ENCODE assay signal across 8 cellular contexts in genomic region chr3:84365563-84366278, GRCh38.
A peak's percentile ranks its signal among the peaks of the same experiment; 100 is the strongest.
DNase-seq lines count a peak whose midpoint lies in the region; ATAC-seq and TF ChIP-seq lines count a peak whose summit lies in the region.
"Not testable (repeated sequence)": the region's sequence is repeated elsewhere in the genome, so short reads cannot be mapped to it uniquely, and the experiment has no call there.

No MANE protein-coding gene starts in this region.

- H3K79me2 ChIP-seq in GM23338 (replicated peaks; ENCODE audit: insufficient read depth) = not testable (repeated sequence)

- not testable (repeated sequence) for H2AK5ac ChIP-seq in neuronal stem cell (ENCODE audit: low read depth, low read length)

- H4K8ac ChIP-seq in neuronal stem cell (ENCODE audit: low read depth, low read length) = not testable (repeated sequence)

- H3K79me1 ChIP-seq in neuronal stem cell (ENCODE audit: low read depth, low read length) = not testable (repeated sequence)

- H3K4me2 ChIP-seq in GM23338; neuronal stem cell (ENCODE audit: insufficient read depth, low read length, poor library complexity, severe bottlenecking): not testable (repeated sequence)

- not testable (repeated sequence) for H2BK120ac ChIP-seq in neuronal stem cell (ENCODE audit: low read depth, low read length)

- not testable (repeated sequence) for H3F3A ChIP-seq in GM23338 (replicated peaks; ENCODE audit: low read depth)

- ATAC-seq in GM23338, lower lobe of right lung: not testable (repeated sequence)

- not testable (repeated sequence) for H3K27me3 Mint-ChIP-seq in GM23338 (ENCODE audit: insufficient read depth, low read depth, poor library complexity)

- not testable (repeated sequence) for H3K4ac ChIP-seq in neuronal stem cell (ENCODE audit: low read length)

- H3K4me1 Mint-ChIP-seq in GM23338 = not testable (repeated sequence)

- DNase-seq in A172 (ENCODE audit: low spot score) (peak; percentile 10), NCI-H1417 (lab: John Stamatoyannopoulos, UW) (peak in 2 of 3 experiments; percentile 1 to 20), NCI-H69 (lab: John Stamatoyannopoulos, UW) (peak; percentile 15), islet precursor cell (peak; percentile 55), lower lobe of right lung (peak; percentile 40)
- not testable (repeated sequence) for DNase-seq in GM23338 (ENCODE audit: low spot score); neuronal stem cell (ENCODE audit: low spot score)
- peak; percentile 55 for DNase-seq in activated effector memory CD4-positive, alpha-beta T cell treated with anti-CD3 and anti-CD28 coated beads, Interleukin-2, amount 50 U/mL, for 16 hours

- not testable (repeated sequence) for H3K4me3 Mint-ChIP-seq in GM23338

- peaks cover 15% of the 10 kb centered on the region; the same call in 2 of the 3 replicates for H3K36me3 Mint-ChIP-seq in GM23338 (ENCODE audit: low read depth)

- not testable (repeated sequence) for H3K9me3 ChIP-seq in lower lobe of right lung; neuronal stem cell (replicated peaks in 1 of 2; ENCODE audit: control insufficient read depth in 2 of 2, insufficient read depth in 1 of 2, low read depth in 1 of 2, low read length in 2 of 2)

- not testable (repeated sequence) for TF ChIP-seq CTCF in GM23338 (conservative IDR thresholded peaks at IDR 0.05; ENCODE audit: low read depth in 2 of 2); lower lobe of right lung (IDR thresholded peaks at IDR 0.05)

- H3K9me2 ChIP-seq in GM23338 (ENCODE audit: insufficient read depth) = not testable (repeated sequence)

- H4K20me1 ChIP-seq in GM23338 (replicated peaks; ENCODE audit: insufficient read depth) = not testable (repeated sequence)

- not testable (repeated sequence) for H3K23ac ChIP-seq in neuronal stem cell (ENCODE audit: low read depth, low read length, poor library complexity)

- peak overlapping the region; percentile 39 for H2BK5ac ChIP-seq in neuronal stem cell (ENCODE audit: low read length)

- not testable (repeated sequence) for H3K4me1 ChIP-seq in GM23338 (ENCODE audit: insufficient read depth); lower lobe of right lung; neuronal stem cell (ENCODE audit: control insufficient read depth in 2 of 2, insufficient read depth in 1 of 2, low read depth in 1 of 2, low read length in 2 of 2)

- H2BK12ac ChIP-seq in neuronal stem cell (ENCODE audit: low read length) = not testable (repeated sequence)

- not testable (repeated sequence) for H3K18ac ChIP-seq in neuronal stem cell (ENCODE audit: low read length)

- H3K9ac ChIP-seq in neuronal stem cell (ENCODE audit: low read depth, low read length, poor library complexity) = not testable (repeated sequence)

- not testable (repeated sequence) for H3K36me3 ChIP-seq in GM23338 (ENCODE audit: insufficient read depth); lower lobe of right lung; neuronal stem cell (replicated peaks in 1 of 2; ENCODE audit: control insufficient read depth in 2 of 2, insufficient read depth in 2 of 2, low read length in 2 of 2)

- H3K27ac ChIP-seq in GM23338 (ENCODE audit: low read depth); lower lobe of right lung; neuronal stem cell (replicated peaks; ENCODE audit: low read length): not testable (repeated sequence)

- H3K4me3 ChIP-seq in GM23338; lower lobe of right lung; neuronal stem cell (ENCODE audit: low read length in 2 of 2): not testable (repeated sequence)

- not testable (repeated sequence) for H4K91ac ChIP-seq in neuronal stem cell (ENCODE audit: low read depth, low read length, poor library complexity)

- not testable (repeated sequence) for H3K14ac ChIP-seq in neuronal stem cell (ENCODE audit: low read length)

- not testable (repeated sequence) for H3K27me3 ChIP-seq in GM23338 (ENCODE audit: insufficient read depth); lower lobe of right lung (ENCODE audit: low read depth); neuronal stem cell (ENCODE audit: control insufficient read depth in 3 of 3, insufficient read depth in 3 of 3, low read depth in 1 of 3, low read length in 3 of 3)

- intact Hi-C loops in lower lobe of right lung (cut with DNase I) = not testable (repeated sequence)

- H3K27ac Mint-ChIP-seq in GM23338 = not testable (repeated sequence)

- not testable (repeated sequence) for H2BK15ac ChIP-seq in neuronal stem cell (ENCODE audit: low read length)

- peak overlapping the region; percentile 69; the same call in 1 of the 2 replicates for H2AFZ ChIP-seq in GM23338
- peak overlapping the region; percentile 51 for H2AFZ ChIP-seq in neuronal stem cell (ENCODE audit: low read length)

- WGBS in neuronal stem cell (ENCODE audit: extremely low coverage in 2 of 2, insufficient read length in 2 of 2, insufficient replicate concordance in 1 of 2), 2 donors = no CpG with 5 or more reads among the region's 9 CpGs

- peaks cover 24% of the 10 kb centered on the region for H3K9me3 Mint-ChIP-seq in GM23338
